Comparison of ENCODE assay signal across 1 cellular context in genomic region chr20:53999077-53999476, GRCh38.
A peak's percentile ranks its signal among the peaks of the same experiment; 100 is the strongest.
TF ChIP-seq lines count a peak whose summit lies in the region.

No MANE protein-coding gene starts in this region.

TF ChIP-seq in GM12878, 131 proteins besides CTCF, POLR2A, EP300 and RAD21 (continued from another document):
- TF ChIP-seq CEBPZ (IDR thresholded peaks at IDR 0.05; ENCODE audit: low read depth, low read length): no peak
- no peak for TF ChIP-seq CREB1 (IDR thresholded peaks at IDR 0.05; ENCODE audit: low read depth)
- peak; percentile 62; the same call in 1 of the 2 replicates for TF ChIP-seq NFXL1 (IDR thresholded peaks at IDR 0.05; ENCODE audit: borderline replicate concordance)
TF ChIP-seq in GM12878: peak in this region for 2.
